Comparison of ENCODE assay signal across 18 cellular contexts in genomic region chr17:70820276-70820675, GRCh38.
"Had no signal": no experiment of that assay in that cellular context is flagged by ENCODE, and none has a peak within 500 bp of the region (broad histone marks: within the 10 kb centered on the region; RNA-seq: fewer than 3 reads in every experiment).

No MANE protein-coding gene starts in this region.

- H3K27ac ChIP-seq: foreskin keratinocyte, transverse colon had no signal

- H3K27ac Mint-ChIP-seq: activated CD4-positive, alpha-beta memory T cell treated with anti-CD3 and anti-CD28 coated beads for 36 hours; activated CD4-positive, alpha-beta T cell treated with anti-CD3 and anti-CD28 coated beads for 36 hours; activated CD8-positive, alpha-beta memory T cell treated with anti-CD3 and anti-CD28 coated beads, Interleukin-2, amount 10 ng/mL, durations not matched to agents 7 days and 5 days; activated T-helper 2 cell treated with anti-CD3 and anti-CD28 coated beads, Interferon-gamma antibody, Interleukin-2, Interleukin-4, amounts not matched to agents 10 μg/mL and 5 μg/mL and 100 μg/mL, durations not matched to agents 14 hours and 24 hours and 36 hours; natural killer cell treated with Interleukin-12 subunit alpha and Interleukin-12 subunit beta and Interleukin-15 and Interleukin-18, amount 100 ng/mL, for 72 hours; T-helper 1 cell treated with Interleukin-12 subunit alpha and Interleukin-12 subunit beta and Interleukin-4 antibody, amounts not matched to agents 30 μg/mL and 1 μg/mL, for 36 hours had no signal

- ATAC-seq: activated CD4-positive, alpha-beta T cell treated with anti-CD3 and anti-CD28 coated beads for 36 hours; activated CD8-positive, alpha-beta memory T cell treated with anti-CD3 and anti-CD28 coated beads, Interleukin-2, amount 10 ng/mL, durations not matched to agents 7 days and 5 days; foreskin keratinocyte; natural killer cell treated with Interleukin-12 subunit alpha and Interleukin-12 subunit beta and Interleukin-15 and Interleukin-18, amount 100 ng/mL, for 72 hours had no signal

- H3K4me3 Mint-ChIP-seq: activated CD4-positive, alpha-beta memory T cell treated with anti-CD3 and anti-CD28 coated beads for 36 hours; activated CD4-positive, alpha-beta T cell treated with anti-CD3 and anti-CD28 coated beads for 36 hours; activated CD8-positive, alpha-beta memory T cell treated with anti-CD3 and anti-CD28 coated beads, Interleukin-2, amount 10 ng/mL, durations not matched to agents 7 days and 5 days; natural killer cell treated with Interleukin-12 subunit alpha and Interleukin-12 subunit beta and Interleukin-15 and Interleukin-18, amount 100 ng/mL, for 72 hours; T-helper 1 cell treated with Interleukin-12 subunit alpha and Interleukin-12 subunit beta and Interleukin-4 antibody, amounts not matched to agents 30 μg/mL and 1 μg/mL, for 36 hours had no signal

- FAIRE-seq: colon had no signal

- H3K4me1 ChIP-seq: foreskin keratinocyte, transverse colon had no signal

- DNase-seq: activated CD4-positive, alpha-beta memory T cell treated with anti-CD3 and anti-CD28 coated beads for 36 hours; activated CD4-positive, alpha-beta T cell treated with anti-CD3 and anti-CD28 coated beads for 36 hours; activated CD8-positive, alpha-beta memory T cell treated with anti-CD3 and anti-CD28 coated beads, Interleukin-2, amount 10 ng/mL, durations not matched to agents 7 days and 5 days; activated naive CD4-positive, alpha-beta T cell treated with anti-CD3 and anti-CD28 coated beads, Interleukin-2, amount 50 U/mL, for 16 hours; activated T-cell treated with anti-CD3 and anti-CD28 coated beads, Interleukin-2, amount 50 U/mL, for 1 hour; caudate nucleus; erythroblast; kidney glomerular epithelial cell; mesendoderm; stimulated activated CD4-positive, alpha-beta T cell treated with anti-CD3 and anti-CD28 coated beads, Interleukin-15, amount 100 ng/mL, for 24 hours; stimulated activated CD4-positive, alpha-beta T cell treated with anti-CD3 and anti-CD28 coated beads, Interleukin-4, amount 100 ng/mL, for 24 hours; stimulated activated naive CD4-positive, alpha-beta T cell; transverse colon had no signal

- H3K9me3 ChIP-seq: transverse colon had no signal

- H3K27me3 ChIP-seq: foreskin keratinocyte, transverse colon had no signal

- H3K4me3 ChIP-seq: transverse colon had no signal

- H3K36me3 ChIP-seq: transverse colon had no signal

- H3K4me1 Mint-ChIP-seq: activated CD4-positive, alpha-beta T cell treated with anti-CD3 and anti-CD28 coated beads for 36 hours; activated CD8-positive, alpha-beta memory T cell treated with anti-CD3 and anti-CD28 coated beads, Interleukin-2, amount 10 ng/mL, durations not matched to agents 7 days and 5 days had no signal

- H3K9me3 Mint-ChIP-seq: T-helper 1 cell treated with Interleukin-12 subunit alpha and Interleukin-12 subunit beta and Interleukin-4 antibody, amounts not matched to agents 30 μg/mL and 1 μg/mL, for 36 hours had no signal

- H3K36me3 Mint-ChIP-seq: activated CD4-positive, alpha-beta memory T cell treated with anti-CD3 and anti-CD28 coated beads for 36 hours; activated CD8-positive, alpha-beta memory T cell treated with anti-CD3 and anti-CD28 coated beads, Interleukin-2, amount 10 ng/mL, durations not matched to agents 7 days and 5 days; natural killer cell treated with Interleukin-12 subunit alpha and Interleukin-12 subunit beta and Interleukin-15 and Interleukin-18, amount 100 ng/mL, for 72 hours had no signal

- H3K27me3 Mint-ChIP-seq: activated CD4-positive, alpha-beta memory T cell treated with anti-CD3 and anti-CD28 coated beads for 36 hours; activated CD4-positive, alpha-beta T cell treated with anti-CD3 and anti-CD28 coated beads for 36 hours; activated CD8-positive, alpha-beta memory T cell treated with anti-CD3 and anti-CD28 coated beads, Interleukin-2, amount 10 ng/mL, durations not matched to agents 7 days and 5 days; natural killer cell treated with Interleukin-12 subunit alpha and Interleukin-12 subunit beta and Interleukin-15 and Interleukin-18, amount 100 ng/mL, for 72 hours had no signal
